1 cellular context compared by ENCODE assay signal in genomic region chr15:60804986-60805949, GRCh38.
A peak's percentile ranks its signal among the peaks of the same experiment; 100 is the strongest.
TF ChIP-seq lines count a peak whose summit lies in the region.

No MANE protein-coding gene starts in this region.

TF ChIP-seq in HEK293, 187 proteins besides CTCF, POLR2A, EP300 and RAD21 (continued from another document):
- 0 out of 2 replicates have a peak, but pooled peaks have one; percentile 38 for TF ChIP-seq PATZ1 (tag by site-specific recombination; IDR thresholded peaks at IDR 0.05)
- TF ChIP-seq ZNF221 (tag by site-specific recombination; IDR thresholded peaks at IDR 0.05; ENCODE audit: borderline replicate concordance), result no peak
- TF ChIP-seq GLIS1 (tag by site-specific recombination; IDR thresholded peaks at IDR 0.05), result peak; percentile 35; the same call in 1 of the 2 replicates
- TF ChIP-seq ZNF629 (tag by site-specific recombination; IDR thresholded peaks at IDR 0.05), result no peak
- TF ChIP-seq IKZF3 (tag by site-specific recombination; IDR thresholded peaks at IDR 0.05), result peak; percentile 63; the same call in 1 of the 2 replicates
- peak; percentile 53 for TF ChIP-seq ZIC2 (tag by site-specific recombination; IDR thresholded peaks at IDR 0.05)
- TF ChIP-seq ZNF423 (tag by site-specific recombination; IDR thresholded peaks at IDR 0.05), result no peak
- TF ChIP-seq SP2 (tag by site-specific recombination; IDR thresholded peaks at IDR 0.05), result peak; percentile 28; the same call in 1 of the 2 replicates
- TF ChIP-seq ZNF518A (tag by site-specific recombination; conservative IDR thresholded peaks at IDR 0.05; ENCODE audit: low read depth), result no peak
- no peak for TF ChIP-seq KLF1 (tag by site-specific recombination; IDR thresholded peaks at IDR 0.05)
- 0 out of 2 replicates have a peak, but pooled peaks have one; percentile 17 for TF ChIP-seq ZNF660 (tag by site-specific recombination; IDR thresholded peaks at IDR 0.05)
- no peak for TF ChIP-seq ZNF157 (tag by site-specific recombination; IDR thresholded peaks at IDR 0.05)
- TF ChIP-seq ZNF416 (tag by site-specific recombination; IDR thresholded peaks at IDR 0.05), result no peak
- peak; percentile 74; the same call in 1 of the 2 replicates for TF ChIP-seq ZBTB21 (tag by site-specific recombination; IDR thresholded peaks at IDR 0.05)
- 0 out of 2 replicates have a peak, but pooled peaks have one; percentile 19 for TF ChIP-seq ZNF843 (tag by site-specific recombination; IDR thresholded peaks at IDR 0.05)
- no peak for TF ChIP-seq ZFP37 (tag by site-specific recombination; IDR thresholded peaks at IDR 0.05)
- TF ChIP-seq ZNF223 (tag by site-specific recombination; IDR thresholded peaks at IDR 0.05), result no peak
- TF ChIP-seq BCL11B (tag by site-specific recombination; IDR thresholded peaks at IDR 0.05; ENCODE audit: low read depth), result no peak
- TF ChIP-seq REST (tag by site-specific recombination; IDR thresholded peaks at IDR 0.05), result no peak
- no peak for TF ChIP-seq ZBTB17 (tag by site-specific recombination; IDR thresholded peaks at IDR 0.05)
TF ChIP-seq in HEK293: peak in this region for 8.
